ENCODE assay signal across 20 cellular contexts in the genomic region with DNA sequence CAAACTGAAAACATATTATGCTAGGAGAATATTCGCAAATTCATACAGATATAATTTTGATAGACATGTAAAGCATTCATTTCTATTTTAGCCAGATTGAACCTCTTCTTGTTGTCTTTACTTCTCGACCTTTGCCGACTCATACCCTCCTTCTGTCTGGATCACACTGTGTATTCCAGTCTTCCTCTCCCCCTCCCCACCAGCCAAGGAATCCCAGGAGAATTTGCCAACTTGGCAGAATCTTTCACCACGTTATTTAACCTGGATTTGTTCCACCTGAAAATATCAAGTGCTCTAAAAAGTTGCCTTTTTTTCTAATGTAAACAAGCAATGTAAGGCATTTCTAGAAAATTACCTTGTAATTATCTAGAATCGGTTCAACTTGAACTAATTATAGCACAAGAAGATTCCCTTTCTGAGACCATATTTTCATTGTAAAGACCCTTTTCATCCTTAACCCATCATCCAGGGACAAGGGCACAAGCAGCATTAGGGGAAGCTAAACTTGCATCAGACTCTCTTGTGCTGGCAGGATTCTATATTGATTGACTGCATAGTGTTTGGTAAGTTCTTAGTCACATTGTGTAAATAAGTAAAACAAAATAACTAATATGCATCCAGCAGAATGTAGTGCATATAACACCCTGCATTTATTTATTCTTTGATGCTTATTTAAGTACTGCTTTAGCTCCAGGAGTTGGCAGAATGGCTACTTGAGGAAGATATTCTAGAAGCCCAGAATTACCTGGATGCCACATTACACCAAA.
DNase-seq lines count a peak whose midpoint lies in the region; ATAC-seq, FAIRE-seq and TF ChIP-seq lines count a peak whose summit lies in the region.
"Had no signal": no experiment of that assay in that cellular context is flagged by ENCODE, and none has a peak within 500 bp of the region (broad histone marks: within the 10 kb centered on the region; RNA-seq: fewer than 3 reads in every experiment).

No MANE protein-coding gene starts in this region.

- H3K36me3 Mint-ChIP-seq in T-cell: no peaks in the 10 kb centered on the region
- H3K36me3 Mint-ChIP-seq: CD8-positive, alpha-beta memory T cell had no signal

- H2BK5ac ChIP-seq in H1 (ENCODE audit: low read depth, low read length) (no peak overlapping the region), mesendoderm (ENCODE audit: low read length) (no peak overlapping the region), neuronal stem cell (ENCODE audit: low read length) (no peak overlapping the region)

- no peaks in the 10 kb centered on the region for H3K27me3 ChIP-seq in H1 (replicated peaks in 1 of 4; ENCODE audit: control insufficient read depth in 3 of 4, extremely low read depth in 1 of 4, insufficient read depth in 3 of 4, low read length in 3 of 4)
- H3K27me3 ChIP-seq in mesendoderm (ENCODE audit: insufficient read depth, low read length, poor library complexity): no peaks in the 10 kb centered on the region
- no peaks in the 10 kb centered on the region for H3K27me3 ChIP-seq in neuronal stem cell (ENCODE audit: control insufficient read depth in 3 of 3, insufficient read depth in 3 of 3, low read depth in 1 of 3, low read length in 3 of 3)
- H3K27me3 ChIP-seq: BLaER1 had no signal

- no peaks in the 10 kb centered on the region for H3K4me1 Mint-ChIP-seq in T-cell
- H3K4me1 Mint-ChIP-seq: CD8-positive, alpha-beta memory T cell had no signal

- H2BK120ac ChIP-seq in H1 (replicated peaks; ENCODE audit: low read depth, low read length) (no peak overlapping the region), mesendoderm (ENCODE audit: low read depth, low read length) (no peak overlapping the region), neuronal stem cell (ENCODE audit: low read depth, low read length) (no peak overlapping the region)

- CTCF ChIA-PET in H1 (lab: Charles Lee; ENCODE audit: partially characterized antibody) (interaction anchor here (1.8 kb wide), 1 partner anchor 45 kb away, joined by 4 read pairs; no protein-coding TSS in a partner anchor), T-cell (lab: Charles Lee) (no interaction called here)

- H2AK5ac ChIP-seq in H1 (ENCODE audit: low read depth, low read length) (no peak overlapping the region), mesendoderm (ENCODE audit: low read length) (no peak overlapping the region), neuronal stem cell (ENCODE audit: low read depth, low read length) (no peak overlapping the region)

- no peak overlapping the region for H3K4me3 Mint-ChIP-seq in T-cell
- H3K4me3 Mint-ChIP-seq: CD8-positive, alpha-beta memory T cell; H9 had no signal

- no peak for TF ChIP-seq RAD21 in H1 (IDR thresholded peaks at IDR 0.05 in 1 of 2, conservative IDR thresholded peaks at IDR 0.05 in 1 of 2; ENCODE audit: low read depth in 2 of 2, low read length in 2 of 2)

- DNase-seq in DMS53 (lab: John Stamatoyannopoulos, UW) (peak; percentile 0), DMS53 treated with DMSO at 0.1 percent for 48 hours (lab: John Stamatoyannopoulos, UW; ENCODE audit: unreplicated experiment) (no peak), NCI-H69 (lab: John Stamatoyannopoulos, UW) (peak; percentile 100), H1 (ENCODE audit: low read depth in 1 of 2, low spot score in 2 of 2) (no peak), mesendoderm (peak; percentile 40), neuronal stem cell (ENCODE audit: low spot score) (no peak), T-cell (no peak)
- no peak for DNase-seq in activated CD8-positive, alpha-beta memory T cell treated with anti-CD3 and anti-CD28 coated beads for 24 hours
- DNase-seq: AML-193; Caco-2; CD8-positive, alpha-beta memory T cell; DMS79; GM23248; H9 had no signal

- H3K36me3 ChIP-seq in H1 (ENCODE audit: control insufficient read depth in 2 of 4, insufficient read depth in 4 of 4, low read length in 3 of 4): no peaks in the 10 kb centered on the region
- no peaks in the 10 kb centered on the region for H3K36me3 ChIP-seq in mesendoderm (ENCODE audit: control insufficient read depth, insufficient read depth, low read length)
- no peaks in the 10 kb centered on the region for H3K36me3 ChIP-seq in neuronal stem cell (replicated peaks in 1 of 2; ENCODE audit: control insufficient read depth in 2 of 2, insufficient read depth in 2 of 2, low read length in 2 of 2)
- H3K36me3 ChIP-seq: BLaER1 had no signal

- H3K4ac ChIP-seq in H1 (replicated peaks; ENCODE audit: insufficient read length, low read depth, low read length) (no peak overlapping the region), mesendoderm (ENCODE audit: low read depth, low read length) (no peak overlapping the region), neuronal stem cell (ENCODE audit: low read length) (no peak overlapping the region)

- no peak overlapping the region for H3K4me2 ChIP-seq in H1 (ENCODE audit: insufficient read depth in 1 of 2, low read depth in 2 of 2, low read length in 2 of 2)
- H3K4me2 ChIP-seq in mesendoderm (ENCODE audit: low read length): no peak overlapping the region
- H3K4me2 ChIP-seq in neuronal stem cell (ENCODE audit: insufficient read depth, low read length, poor library complexity, severe bottlenecking): no peak overlapping the region
- H3K4me2 ChIP-seq: BLaER1 had no signal

- no peak overlapping the region for H4K5ac ChIP-seq in H1 (ENCODE audit: insufficient read length, low read depth, low read length)
- no peak overlapping the region for H4K5ac ChIP-seq in mesendoderm (ENCODE audit: low read length)

- H3K23ac ChIP-seq in H1 (ENCODE audit: insufficient read length) (no peak overlapping the region), mesendoderm (ENCODE audit: low read length) (no peak overlapping the region), neuronal stem cell (ENCODE audit: low read depth, low read length, poor library complexity) (no peak overlapping the region)

- no peak for ATAC-seq in T-cell (replicated peaks in 1 of 4)
- ATAC-seq: GM12878, K562 had no signal

- H4K8ac ChIP-seq in H1 (ENCODE audit: extremely low read depth, insufficient read depth, low read length) (no peak overlapping the region), mesendoderm (ENCODE audit: low read depth, low read length) (no peak overlapping the region), neuronal stem cell (ENCODE audit: low read depth, low read length) (no peak overlapping the region)

- H2AFZ ChIP-seq in H1 (ENCODE audit: low read length) (no peak overlapping the region), neuronal stem cell (ENCODE audit: low read length) (no peak overlapping the region)
- H2AFZ ChIP-seq: GM23248 had no signal

- no peak overlapping the region for H2BK20ac ChIP-seq in H1 (ENCODE audit: low read length)

- no peaks in the 10 kb centered on the region for H3K79me1 ChIP-seq in H1 (ENCODE audit: low read depth, low read length)
- no peaks in the 10 kb centered on the region for H3K79me1 ChIP-seq in mesendoderm (ENCODE audit: low read length)
- H3K79me1 ChIP-seq in neuronal stem cell (ENCODE audit: low read depth, low read length): no peaks in the 10 kb centered on the region

- TF ChIP-seq EP300 in H1 (IDR thresholded peaks at IDR 0.05; ENCODE audit: borderline replicate concordance in 1 of 2, low read depth in 2 of 2, low read length in 2 of 2): no peak

- POLR2A ChIA-PET in H1 (lab: Charles Lee; ENCODE audit: partially characterized antibody): interaction anchor here (0.5 kb wide), 1 partner anchor 115 kb away, joined by 3 read pairs; no protein-coding TSS in a partner anchor
- POLR2A ChIA-PET in T-cell (lab: Charles Lee): no interaction called here

- no peak overlapping the region for H3K27ac Mint-ChIP-seq in T-cell
- H3K27ac Mint-ChIP-seq: CD8-positive, alpha-beta memory T cell had no signal

- H3K4me3 ChIP-seq in H1 (ENCODE audit: extremely low read depth in 1 of 4, insufficient read depth in 2 of 4, low read depth in 3 of 4, low read length in 4 of 4): no peak overlapping the region
- H3K4me3 ChIP-seq in mesendoderm (ENCODE audit: low read length): no peak overlapping the region
- no peak overlapping the region for H3K4me3 ChIP-seq in neuronal stem cell (ENCODE audit: low read length in 2 of 2)
- H3K4me3 ChIP-seq: BLaER1, GM12878, GM23248, K562 had no signal

- no peaks in the 10 kb centered on the region for H3K79me2 ChIP-seq in H1 (ENCODE audit: control insufficient read depth in 1 of 2, insufficient read depth in 2 of 2, low read length in 2 of 2)
- H3K79me2 ChIP-seq in mesendoderm (ENCODE audit: control insufficient read depth, insufficient read depth, low read length): no peaks in the 10 kb centered on the region

- no peaks in the 10 kb centered on the region for H4K20me1 ChIP-seq in H1 (replicated peaks in 1 of 2; ENCODE audit: control insufficient read depth in 1 of 2, insufficient read depth in 2 of 2, low read length in 2 of 2)
- H4K20me1 ChIP-seq: BLaER1 had no signal

- 86% methylated on average over 5 of the region's 5 CpGs; no CpG with 5 or more reads in 1 of the 2 experiments for WGBS in H1 (ENCODE audit: extremely low coverage in 1 of 2, insufficient coverage in 1 of 2, insufficient read length in 1 of 2, insufficient replicate concordance in 2 of 2, low coverage in 1 of 2, low lambda C conversion rate in 2 of 2, missing lambda C conversion rate in 1 of 2), 2 experiments
- no CpG with 5 or more reads among the region's 5 CpGs for WGBS in mesendoderm (ENCODE audit: extremely low coverage, insufficient coverage, low lambda C conversion rate)
- no CpG with 5 or more reads among the region's 5 CpGs for WGBS in neuronal stem cell (ENCODE audit: extremely low coverage in 2 of 2, insufficient read length in 2 of 2, insufficient replicate concordance in 1 of 2), 2 donors

- FAIRE-seq in H1 (lab: Jason Lieb, UNC): no peak
- FAIRE-seq: GM12878, GM18507, HTR-8/SVneo, K562 had no signal

- no peaks in the 10 kb centered on the region for H3K9me3 ChIP-seq in H1 (ENCODE audit: insufficient read depth in 2 of 2, low read depth in 1 of 2, low read length in 1 of 2)
- H3K9me3 ChIP-seq in neuronal stem cell (replicated peaks in 1 of 2; ENCODE audit: control insufficient read depth in 2 of 2, insufficient read depth in 1 of 2, low read depth in 1 of 2, low read length in 2 of 2): no peaks in the 10 kb centered on the region
- H3K9me3 ChIP-seq: BLaER1, Caco-2 had no signal

- H4K91ac ChIP-seq in H1 (replicated peaks; ENCODE audit: insufficient read length, low read length) (no peak overlapping the region), neuronal stem cell (ENCODE audit: low read depth, low read length, poor library complexity) (no peak overlapping the region)

- TF ChIP-seq POLR2A in H1 (IDR thresholded peaks at IDR 0.05; ENCODE audit: control extremely low read depth in 1 of 2, low read depth in 2 of 2, low read length in 2 of 2): no peak

- H3K23me2 ChIP-seq in H1 (ENCODE audit: low read depth, low read length): no peaks in the 10 kb centered on the region

- no peak overlapping the region for H3K9ac ChIP-seq in H1 (replicated peaks in 1 of 4; ENCODE audit: extremely low read depth in 1 of 4, low read depth in 3 of 4, low read length in 3 of 4)
- no peak overlapping the region for H3K9ac ChIP-seq in mesendoderm (ENCODE audit: low read length)
- no peak overlapping the region for H3K9ac ChIP-seq in neuronal stem cell (ENCODE audit: low read depth, low read length, poor library complexity)
- H3K9ac ChIP-seq: BLaER1, GM23248 had no signal

- H3K56ac ChIP-seq in H1 (replicated peaks; ENCODE audit: insufficient read length, low read depth, low read length) (no peak overlapping the region), mesendoderm (ENCODE audit: low read length) (no peak overlapping the region)

- no peak for TF ChIP-seq CTCF in H1 (IDR thresholded peaks at IDR 0.05; ENCODE audit: control extremely low read depth in 1 of 3, insufficient read depth in 1 of 3, low read depth in 1 of 3, low read length in 3 of 3)

- H3K18ac ChIP-seq in H1 (ENCODE audit: extremely low read depth, low read length) (no peak overlapping the region), mesendoderm (ENCODE audit: low read length) (no peak overlapping the region), neuronal stem cell (ENCODE audit: low read length) (no peak overlapping the region)

- no peaks in the 10 kb centered on the region for H3K27me3 Mint-ChIP-seq in T-cell
- H3K27me3 Mint-ChIP-seq: CD8-positive, alpha-beta memory T cell had no signal

- H3K14ac ChIP-seq in H1 (ENCODE audit: insufficient read length) (no peak overlapping the region), neuronal stem cell (ENCODE audit: low read length) (no peak overlapping the region)

- H3K4me1 ChIP-seq in H1 (replicated peaks in 1 of 4; ENCODE audit: control insufficient read depth in 3 of 4, insufficient read depth in 4 of 4, low read length in 3 of 4) (no peaks in the 10 kb centered on the region), mesendoderm (ENCODE audit: control insufficient read depth, low read depth, low read length) (no peaks in the 10 kb centered on the region), neuronal stem cell (ENCODE audit: control insufficient read depth in 2 of 2, insufficient read depth in 1 of 2, low read depth in 1 of 2, low read length in 2 of 2) (no peaks in the 10 kb centered on the region)
- H3K4me1 ChIP-seq: BLaER1, Caco-2 had no signal

- H2BK15ac ChIP-seq in H1 (ENCODE audit: low read length) (no peak overlapping the region), mesendoderm (replicated peaks; ENCODE audit: low read depth) (no peak overlapping the region), neuronal stem cell (ENCODE audit: low read length) (no peak overlapping the region)

- H3K9me3 Mint-ChIP-seq in T-cell: peaks cover 10 to 21% (median 10%) of the 10 kb centered on the region in 3 donors
- H3K9me3 Mint-ChIP-seq: H9 had no signal

- H2BK12ac ChIP-seq in H1 (ENCODE audit: low read depth, low read length): no peak overlapping the region
- H2BK12ac ChIP-seq in neuronal stem cell (ENCODE audit: low read length): no peak overlapping the region

- H3K27ac ChIP-seq in H1 (ENCODE audit: low read depth, low read length) (no peak overlapping the region), mesendoderm (ENCODE audit: low read depth, low read length) (no peak overlapping the region), neuronal stem cell (replicated peaks; ENCODE audit: low read length) (no peak overlapping the region)
- H3K27ac ChIP-seq: 22Rv1, BLaER1, GM23248 had no signal

Comparison
In these comparisons a context has a peak if more than half of its experiments do, and no peak if none do; other contexts are left out.
1. DNase-seq: peak in DMS53 (single experiment), NCI-H69 (single experiment) and mesendoderm (single experiment); none in DMS53 treated with DMSO at 0.1 percent for 48 hours (single experiment), H1 (0 of 2), neuronal stem cell (single experiment), activated CD8-positive, alpha-beta memory T cell treated with anti-CD3 and anti-CD28 coated beads for 24 hours (single experiment) and T-cell (0 of 34).